In the genomic region with DNA sequence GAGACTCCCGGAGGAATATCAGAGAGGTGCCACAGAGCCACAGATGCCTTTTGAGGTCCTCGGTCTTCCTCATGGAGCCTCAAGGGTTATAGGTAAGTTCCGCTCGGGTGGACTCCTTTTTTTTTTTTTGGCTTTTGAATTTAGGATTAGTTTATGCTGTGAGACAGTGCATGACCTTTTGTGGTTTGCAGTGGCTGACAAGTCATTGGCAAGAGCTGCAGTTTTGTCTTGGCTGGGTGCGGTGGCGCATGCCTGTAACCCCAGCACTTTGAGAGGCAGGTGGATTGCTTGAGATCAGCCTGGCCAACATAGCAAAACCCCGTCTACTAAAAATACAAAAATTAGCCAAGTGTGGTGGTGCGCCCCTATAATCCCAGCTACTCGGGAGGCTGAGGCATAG, we compare ENCODE assay signal across 16 cellular contexts. TPM values are rescaled to one million over a fixed set of nuclear protein-coding genes. Genes with fewer than 3 reads are reported as not detected.
DNase-seq lines count a peak whose midpoint lies in the region; ATAC-seq and TF ChIP-seq lines count a peak whose summit lies in the region.
"Had no signal": no experiment of that assay in that cellular context is flagged by ENCODE, and none has a peak within 500 bp of the region (broad histone marks: within the 10 kb centered on the region; RNA-seq: fewer than 3 reads in every experiment).

No MANE protein-coding gene starts in this region.

- H3K36me3 ChIP-seq in DOHH2 (ENCODE audit: control insufficient read depth, low read length) (no peaks in the 10 kb centered on the region), tibial nerve (no peaks in the 10 kb centered on the region)

- ATAC-seq in GM18867 (IDR thresholded peaks at IDR 0.05; ENCODE audit: unreplicated experiment) (peak; percentile 22), HG02884 (IDR thresholded peaks at IDR 0.05; ENCODE audit: unreplicated experiment) (peak; percentile 21), GM19035 (IDR thresholded peaks at IDR 0.05; ENCODE audit: unreplicated experiment) (no peak)
- ATAC-seq in activated naive CD8-positive, alpha-beta T cell treated with anti-CD3 and anti-CD28 coated beads, Interleukin-2, amount 50 U/mL, for 24 hours, result peak; percentile 26
- ATAC-seq: left colon, psoas muscle had no signal

- peak; percentile 50 for DNase-seq in activated naive CD8-positive, alpha-beta T cell treated with anti-CD3 and anti-CD28 coated beads, Interleukin-2, amount 50 U/mL, for 24 hours
- no peak for DNase-seq in T-helper 2 cell treated with Interferon-gamma antibody and Interleukin-4, amounts not matched to agents 5 μg/mL and 100 μg/mL, for 36 hours (ENCODE audit: low spot score)
- DNase-seq in tibial nerve (ENCODE audit: low spot score in 2 of 2) (no peak), NCI-H69 (lab: John Stamatoyannopoulos, UW) (no peak)
- DNase-seq: hypothalamus; left colon; NCI-H2107; NK-92 treated with Interleukin-12 subunit alpha and Interleukin-12 subunit beta, amount 100 ng/mL, for 24 hours; psoas muscle; SIG-M5; T1000 had no signal

- no peaks in the 10 kb centered on the region for H3K9me3 Mint-ChIP-seq in activated naive CD8-positive, alpha-beta T cell treated with anti-CD3 and anti-CD28 coated beads, Interleukin-2, amount 50 U/mL, for 24 hours
- H3K9me3 Mint-ChIP-seq in T-helper 2 cell treated with Interferon-gamma antibody and Interleukin-4, amounts not matched to agents 5 μg/mL and 100 μg/mL, for 36 hours, result no peaks in the 10 kb centered on the region
- H3K9me3 Mint-ChIP-seq: activated naive CD4-positive, alpha-beta T cell treated with anti-CD3 and anti-CD28 coated beads, Interleukin-2, amount 50 U/mL, for 24 hours had no signal

- peaks cover 5% of the 10 kb centered on the region for H3K79me2 ChIP-seq in DOHH2 (ENCODE audit: control insufficient read depth, low read length)

- H3K9me3 ChIP-seq in DOHH2 (ENCODE audit: control insufficient read depth, insufficient read depth, low read length) (no peaks in the 10 kb centered on the region), tibial nerve (no peaks in the 10 kb centered on the region)
- H3K9me3 ChIP-seq: psoas muscle had no signal

- H3K27ac ChIP-seq in DOHH2 (ENCODE audit: low read depth, low read length), result peak overlapping the region; percentile 54
- H3K27ac ChIP-seq in tibial nerve, result no peak overlapping the region
- H3K27ac ChIP-seq: psoas muscle had no signal

- no peaks in the 10 kb centered on the region for H3K9me2 ChIP-seq in DOHH2 (replicated peaks; ENCODE audit: control insufficient read depth, low read length)

- 88 to 89% methylated on average over 9 of the region's 9 CpGs for WGBS in tibial nerve, 2 donors

- no peak for TF ChIP-seq EP300 in tibial nerve (IDR thresholded peaks at IDR 0.05)

- H3K36me3 Mint-ChIP-seq in activated naive CD8-positive, alpha-beta T cell treated with anti-CD3 and anti-CD28 coated beads, Interleukin-2, amount 50 U/mL, for 24 hours (ENCODE audit: low read depth), result no peaks in the 10 kb centered on the region
- H3K36me3 Mint-ChIP-seq in T-helper 2 cell treated with Interferon-gamma antibody and Interleukin-4, amounts not matched to agents 5 μg/mL and 100 μg/mL, for 36 hours (ENCODE audit: low read depth), result no peaks in the 10 kb centered on the region
- H3K36me3 Mint-ChIP-seq: activated naive CD4-positive, alpha-beta T cell treated with anti-CD3 and anti-CD28 coated beads, Interleukin-2, amount 50 U/mL, for 24 hours had no signal

- TF ChIP-seq POLR2A in tibial nerve (IDR thresholded peaks at IDR 0.05), result no peak

- H3K4me1 ChIP-seq in DOHH2 (ENCODE audit: control insufficient read depth, low read length) (peaks cover 62% of the 10 kb centered on the region), tibial nerve (no peaks in the 10 kb centered on the region)
- H3K4me1 ChIP-seq: psoas muscle had no signal

- TF ChIP-seq CTCF in DOHH2 (IDR thresholded peaks at IDR 0.05; ENCODE audit: low read depth, low read length, poor library complexity, severe bottlenecking) (no peak), tibial nerve (IDR thresholded peaks at IDR 0.05) (no peak)

- H3K4me3 Mint-ChIP-seq in activated naive CD8-positive, alpha-beta T cell treated with anti-CD3 and anti-CD28 coated beads, Interleukin-2, amount 50 U/mL, for 24 hours, result peak overlapping the region; percentile 48
- H3K4me3 Mint-ChIP-seq in T-helper 2 cell treated with Interferon-gamma antibody and Interleukin-4, amounts not matched to agents 5 μg/mL and 100 μg/mL, for 36 hours, result no peak overlapping the region
- H3K4me3 Mint-ChIP-seq: activated naive CD4-positive, alpha-beta T cell treated with anti-CD3 and anti-CD28 coated beads, Interleukin-2, amount 50 U/mL, for 24 hours had no signal

- H3K27me3 ChIP-seq in DOHH2 (ENCODE audit: control insufficient read depth, low read length) (no peaks in the 10 kb centered on the region), tibial nerve (no peaks in the 10 kb centered on the region)

- no peaks in the 10 kb centered on the region for H4K20me1 ChIP-seq in DOHH2 (ENCODE audit: control insufficient read depth, insufficient read depth, low read depth, low read length)

- H3K4me2 ChIP-seq in DOHH2 (ENCODE audit: low read length), result peak overlapping the region; percentile 62

- no peaks in the 10 kb centered on the region for H3K27me3 Mint-ChIP-seq in activated naive CD8-positive, alpha-beta T cell treated with anti-CD3 and anti-CD28 coated beads, Interleukin-2, amount 50 U/mL, for 24 hours
- H3K27me3 Mint-ChIP-seq in T-helper 2 cell treated with Interferon-gamma antibody and Interleukin-4, amounts not matched to agents 5 μg/mL and 100 μg/mL, for 36 hours (ENCODE audit: low read depth), result no peaks in the 10 kb centered on the region
- H3K27me3 Mint-ChIP-seq: activated naive CD4-positive, alpha-beta T cell treated with anti-CD3 and anti-CD28 coated beads, Interleukin-2, amount 50 U/mL, for 24 hours had no signal

- peaks cover 48% of the 10 kb centered on the region for H3K4me1 Mint-ChIP-seq in activated naive CD8-positive, alpha-beta T cell treated with anti-CD3 and anti-CD28 coated beads, Interleukin-2, amount 50 U/mL, for 24 hours
- peaks cover 10% of the 10 kb centered on the region for H3K4me1 Mint-ChIP-seq in T-helper 2 cell treated with Interferon-gamma antibody and Interleukin-4, amounts not matched to agents 5 μg/mL and 100 μg/mL, for 36 hours (ENCODE audit: low read depth)

- peak overlapping the region; percentile 46 for H3K27ac Mint-ChIP-seq in activated naive CD8-positive, alpha-beta T cell treated with anti-CD3 and anti-CD28 coated beads, Interleukin-2, amount 50 U/mL, for 24 hours
- no peak overlapping the region for H3K27ac Mint-ChIP-seq in T-helper 2 cell treated with Interferon-gamma antibody and Interleukin-4, amounts not matched to agents 5 μg/mL and 100 μg/mL, for 36 hours
- H3K27ac Mint-ChIP-seq: activated naive CD4-positive, alpha-beta T cell treated with anti-CD3 and anti-CD28 coated beads, Interleukin-2, amount 50 U/mL, for 24 hours had no signal

- H3F3A ChIP-seq in DOHH2 (ENCODE audit: control insufficient read depth, insufficient read depth), result peaks cover 25% of the 10 kb centered on the region

- H3K4me3 ChIP-seq in DOHH2 (ENCODE audit: low read length), result peak overlapping the region; percentile 53
- no peak overlapping the region for H3K4me3 ChIP-seq in tibial nerve
- H3K4me3 ChIP-seq: psoas muscle had no signal

RNA-seq across cellular contexts. Expression of a gene that starts 4.5 kb away (rescaled TPM):
- total RNA-seq in tibial nerve, result 10 to 100 TPM; 33.3 to 45.9 (median 40.6) TPM

RNA-seq across cellular contexts. Expression of a gene that starts 58.0 kb away (rescaled TPM):
- total RNA-seq in tibial nerve, result 10 to 100 TPM; 12.7 to 23.8 (median 18.2) TPM
